1 cellular context compared by ENCODE assay signal in the genomic region with DNA sequence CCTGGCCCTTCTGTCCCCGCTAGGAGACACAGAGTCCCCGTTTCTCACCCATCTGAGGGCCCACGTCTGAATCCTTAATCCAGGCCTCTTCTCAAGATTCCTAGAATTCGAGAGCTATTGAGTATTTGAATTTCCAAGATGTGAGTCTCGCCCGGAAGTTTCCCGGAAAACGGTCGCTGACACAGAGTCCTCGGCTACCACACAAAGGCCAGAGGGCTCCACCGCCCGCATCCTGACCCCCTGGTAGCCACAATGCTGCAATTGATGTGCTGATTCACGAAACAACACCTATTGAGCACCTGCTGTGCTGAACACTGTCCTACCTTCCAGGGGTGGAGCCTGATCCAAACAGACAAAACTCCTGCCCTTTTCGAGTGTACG.
TF ChIP-seq lines count a peak whose summit lies in the region.

No MANE protein-coding gene starts in this region.

TF ChIP-seq in IMR-90, 13 proteins besides CTCF, POLR2A, EP300 and RAD21:
- TF ChIP-seq NFE2L2 (IDR thresholded peaks at IDR 0.05; ENCODE audit: low read depth, low read length) (no peak), BHLHE40 (IDR thresholded peaks at IDR 0.05; ENCODE audit: low read depth, low read length) (no peak), CHD1 (IDR thresholded peaks at IDR 0.05; ENCODE audit: low read depth, low read length) (no peak), MXI1 (IDR thresholded peaks at IDR 0.05; ENCODE audit: borderline replicate concordance, low read depth, low read length) (no peak), SMC3 (IDR thresholded peaks at IDR 0.05; ENCODE audit: low read depth, low read length) (no peak), CEBPB (IDR thresholded peaks at IDR 0.05; ENCODE audit: low read depth, low read length) (no peak), RFX5 (IDR thresholded peaks at IDR 0.05; ENCODE audit: low read depth, low read length) (no peak), FOS (IDR thresholded peaks at IDR 0.05; ENCODE audit: low read depth, low read length) (no peak), MAFK (IDR thresholded peaks at IDR 0.05; ENCODE audit: low read depth, low read length) (no peak)
- TF ChIP-seq, protein P1, sequence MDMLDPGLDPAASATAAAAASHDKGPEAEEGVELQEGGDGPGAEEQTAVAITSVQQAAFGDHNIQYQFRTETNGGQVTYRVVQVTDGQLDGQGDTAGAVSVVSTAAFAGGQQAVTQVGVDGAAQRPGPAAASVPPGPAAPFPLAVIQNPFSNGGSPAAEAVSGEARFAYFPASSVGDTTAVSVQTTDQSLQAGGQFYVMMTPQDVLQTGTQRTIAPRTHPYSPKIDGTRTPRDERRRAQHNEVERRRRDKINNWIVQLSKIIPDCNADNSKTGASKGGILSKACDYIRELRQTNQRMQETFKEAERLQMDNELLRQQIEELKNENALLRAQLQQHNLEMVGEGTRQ (IDR thresholded peaks at IDR 0.05; ENCODE audit: low read depth, low read length) = no peak
- TF ChIP-seq, protein P2, sequence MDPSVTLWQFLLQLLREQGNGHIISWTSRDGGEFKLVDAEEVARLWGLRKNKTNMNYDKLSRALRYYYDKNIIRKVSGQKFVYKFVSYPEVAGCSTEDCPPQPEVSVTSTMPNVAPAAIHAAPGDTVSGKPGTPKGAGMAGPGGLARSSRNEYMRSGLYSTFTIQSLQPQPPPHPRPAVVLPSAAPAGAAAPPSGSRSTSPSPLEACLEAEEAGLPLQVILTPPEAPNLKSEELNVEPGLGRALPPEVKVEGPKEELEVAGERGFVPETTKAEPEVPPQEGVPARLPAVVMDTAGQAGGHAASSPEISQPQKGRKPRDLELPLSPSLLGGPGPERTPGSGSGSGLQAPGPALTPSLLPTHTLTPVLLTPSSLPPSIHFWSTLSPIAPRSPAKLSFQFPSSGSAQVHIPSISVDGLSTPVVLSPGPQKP (IDR thresholded peaks at IDR 0.05; ENCODE audit: borderline replicate concordance, low read depth, low read length) = no peak
TF ChIP-seq in IMR-90: peak in this region for 0.
